15 cellular contexts compared by ENCODE assay signal in the genomic region with DNA sequence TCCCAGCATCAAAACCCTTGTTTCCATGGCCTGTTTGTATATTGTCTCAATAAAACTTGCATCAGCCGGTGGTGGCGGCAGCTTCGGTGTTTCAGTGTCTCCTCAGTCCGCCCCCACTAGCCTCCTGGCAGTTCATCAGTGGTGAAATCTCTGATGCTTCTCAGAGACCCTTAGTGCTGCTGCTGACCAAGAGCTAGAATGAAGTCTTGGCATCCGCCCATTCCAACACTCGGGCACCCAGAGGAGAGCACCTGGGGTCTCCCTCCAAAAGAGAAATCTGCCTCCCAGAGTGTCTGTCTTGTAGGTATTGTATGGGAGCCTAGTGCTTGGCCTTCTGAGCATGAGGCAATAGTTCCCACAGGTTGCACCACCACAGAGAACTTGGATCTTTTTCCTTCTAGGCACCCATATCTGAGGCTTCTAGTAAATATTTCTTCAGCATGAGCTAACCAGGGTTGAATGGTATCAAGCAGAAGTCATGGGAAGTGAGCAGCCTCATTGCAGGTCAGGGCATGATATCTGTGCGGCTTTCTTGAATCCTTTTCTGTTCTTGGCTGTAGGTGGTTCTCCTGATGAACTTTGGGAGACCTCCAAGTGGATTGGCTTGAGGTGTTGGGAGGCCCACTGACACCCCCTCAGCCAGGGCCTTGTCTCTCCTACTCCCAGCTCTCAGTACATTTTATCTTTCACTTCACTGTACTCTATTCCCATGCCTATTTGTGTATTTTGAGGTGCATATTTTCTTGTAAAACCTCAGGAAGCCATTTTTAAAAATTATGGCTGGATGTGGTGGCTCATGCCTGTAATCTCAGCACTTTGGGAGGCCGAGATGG. TPM values are rescaled to one million over a fixed set of nuclear protein-coding genes. Genes with fewer than 3 reads are reported as not detected.
DNase-seq lines count a peak whose midpoint lies in the region; ATAC-seq lines count a peak whose summit lies in the region.
"Had no signal": no experiment of that assay in that cellular context is flagged by ENCODE, and none has a peak within 500 bp of the region (broad histone marks: within the 10 kb centered on the region; RNA-seq: fewer than 3 reads in every experiment).

No MANE protein-coding gene starts in this region.

- no CpG with 5 or more reads among the region's 8 CpGs for WGBS in trophoblast cell (ENCODE audit: extremely low coverage, insufficient coverage, insufficient read length)

- peaks cover 22% of the 10 kb centered on the region for H3K4me1 ChIP-seq in CD8-positive, alpha-beta memory T cell (ENCODE audit: insufficient read depth, low read length)
- peaks cover 23 to 43% of the 10 kb centered on the region in 2 experiments for H3K4me1 ChIP-seq in trophoblast cell (ENCODE audit: control insufficient read depth in 1 of 2, insufficient read depth in 2 of 2, low read length in 2 of 2)

- H4K8ac ChIP-seq in trophoblast cell (ENCODE audit: low read depth, low read length): no peak overlapping the region

- H3K36me3 ChIP-seq in CD8-positive, alpha-beta memory T cell (ENCODE audit: insufficient read depth, low read length): peaks cover 37% of the 10 kb centered on the region
- peaks cover 15 to 26% of the 10 kb centered on the region in 2 experiments for H3K36me3 ChIP-seq in trophoblast cell (ENCODE audit: control insufficient read depth in 1 of 2, insufficient read depth in 2 of 2, low read length in 2 of 2)

- no peak overlapping the region for H2BK12ac ChIP-seq in trophoblast cell (ENCODE audit: low read length)

- H3K4me1 Mint-ChIP-seq in CD8-positive, alpha-beta memory T cell: peaks cover 12 to 30% (median 14%) of the 10 kb centered on the region in 3 donors
- peaks cover 11 to 31% (median 28%) of the 10 kb centered on the region in 4 donors for H3K4me1 Mint-ChIP-seq in naive thymus-derived CD8-positive, alpha-beta T cell

- peak overlapping the region; percentile 25 for H3K4ac ChIP-seq in trophoblast cell (ENCODE audit: low read depth, low read length)

- peak overlapping the region; percentile 57 for H4K91ac ChIP-seq in trophoblast cell (ENCODE audit: low read depth, low read length)

- peak; percentile 62 for ATAC-seq in esophagus mucosa
- ATAC-seq in naive thymus-derived CD8-positive, alpha-beta T cell: no peak

- H3K27ac ChIP-seq in CD8-positive, alpha-beta memory T cell (ENCODE audit: low read depth, low read length): peak overlapping the region; percentile 3
- no peak overlapping the region for H3K27ac ChIP-seq in trophoblast cell (ENCODE audit: low read depth, low read length)
- H3K27ac ChIP-seq: neutrophil had no signal

- no peak overlapping the region for H4K12ac ChIP-seq in trophoblast cell (ENCODE audit: low read depth, low read length)

- no peak overlapping the region for H3K14ac ChIP-seq in trophoblast cell (ENCODE audit: low read length)

- H3K4me2 ChIP-seq in trophoblast cell (ENCODE audit: low read length): no peak overlapping the region

- peak overlapping the region; percentile 24 for H2BK120ac ChIP-seq in trophoblast cell (ENCODE audit: insufficient read depth, low read length, poor library complexity)

- H2AK5ac ChIP-seq in trophoblast cell (ENCODE audit: low read length): no peak overlapping the region

- H3K27me3 Mint-ChIP-seq in CD8-positive, alpha-beta memory T cell: peaks cover 12 to 14% of the 10 kb centered on the region in 2 donors
- H3K27me3 Mint-ChIP-seq in naive thymus-derived CD8-positive, alpha-beta T cell: peaks cover 5 to 19% (median 7%) of the 10 kb centered on the region in 5 donors

- H3K9me3 ChIP-seq in CD8-positive, alpha-beta memory T cell (ENCODE audit: low read length): no peaks in the 10 kb centered on the region
- no peaks in the 10 kb centered on the region for H3K9me3 ChIP-seq in trophoblast cell (ENCODE audit: insufficient read depth, low read depth, low read length)
- H3K9me3 ChIP-seq: neutrophil had no signal

- H3K27ac Mint-ChIP-seq in CD8-positive, alpha-beta memory T cell: peak overlapping the region in 2 of 8 donors; percentile 44 to 61
- H3K27ac Mint-ChIP-seq in naive thymus-derived CD8-positive, alpha-beta T cell: peak overlapping the region in 2 of 10 donors; percentile 14 to 51
- H3K27ac Mint-ChIP-seq: activated CD4-positive, alpha-beta memory T cell treated with anti-CD3 and anti-CD28 coated beads for 36 hours had no signal

- POLR2A ChIA-PET in CD8-positive, alpha-beta memory T cell (lab: Charles Lee): no interaction called here
- POLR2A ChIA-PET in naive thymus-derived CD8-positive, alpha-beta T cell (lab: Charles Lee): no interaction called here

- no peak overlapping the region for H3K4me3 Mint-ChIP-seq in CD8-positive, alpha-beta memory T cell
- no peak overlapping the region for H3K4me3 Mint-ChIP-seq in naive thymus-derived CD8-positive, alpha-beta T cell
- H3K4me3 Mint-ChIP-seq: activated CD4-positive, alpha-beta memory T cell treated with anti-CD3 and anti-CD28 coated beads for 36 hours had no signal

- peaks cover 9 to 51% (median 12%) of the 10 kb centered on the region in 3 donors for H3K36me3 Mint-ChIP-seq in CD8-positive, alpha-beta memory T cell
- peaks cover 0 to 54% (median 7%) of the 10 kb centered on the region in 3 donors for H3K36me3 Mint-ChIP-seq in naive thymus-derived CD8-positive, alpha-beta T cell

- peaks cover 4% of the 10 kb centered on the region for H3K79me2 ChIP-seq in trophoblast cell (ENCODE audit: control insufficient read depth, insufficient read depth, low read length, poor library complexity)

- peak overlapping the region; percentile 23 for H2BK5ac ChIP-seq in trophoblast cell (ENCODE audit: low read depth, low read length, poor library complexity)

- H2AFZ ChIP-seq in trophoblast cell (ENCODE audit: insufficient read depth, low read length, poor library complexity): no peak overlapping the region

- no peak overlapping the region for H3K4me3 ChIP-seq in CD8-positive, alpha-beta memory T cell (ENCODE audit: low read length)
- no peak overlapping the region for H3K4me3 ChIP-seq in trophoblast cell (ENCODE audit: low read depth, low read length)

- H3K27me3 ChIP-seq in CD8-positive, alpha-beta memory T cell (ENCODE audit: insufficient read depth, low read length, poor library complexity, severe bottlenecking): peaks cover 10% of the 10 kb centered on the region
- no peaks in the 10 kb centered on the region for H3K27me3 ChIP-seq in trophoblast cell (ENCODE audit: insufficient read depth, low read length)

- no peak for DNase-seq in CD8-positive, alpha-beta memory T cell
- DNase-seq in OCI-M1 (lab: John Stamatoyannopoulos, UW) (peak; percentile 75), trophoblast cell (peak; percentile 89 to 95), cerebellum (ENCODE audit: low spot score) (no peak), germinal center (ENCODE audit: low spot score) (no peak), NCI-H510A (lab: John Stamatoyannopoulos, UW) (no peak)
- no peak for DNase-seq in naive thymus-derived CD8-positive, alpha-beta T cell
- DNase-seq: activated CD4-positive, alpha-beta memory T cell treated with anti-CD3 and anti-CD28 coated beads for 36 hours; kidney; NCI-H1105 treated with DMSO at 0.1 percent for 48 hours; NCI-H774; stimulated activated CD4-positive, alpha-beta T cell treated with anti-CD3 and anti-CD28 coated beads, Interleukin-4, amount 100 ng/mL, for 1 hour; SW 1271 had no signal

- H3K23ac ChIP-seq in trophoblast cell (ENCODE audit: low read length): no peak overlapping the region

- H3K79me1 ChIP-seq in trophoblast cell (ENCODE audit: low read length): peaks cover 12% of the 10 kb centered on the region

- H3K9me3 Mint-ChIP-seq in CD8-positive, alpha-beta memory T cell: no peaks in the 10 kb centered on the region
- no peaks in the 10 kb centered on the region for H3K9me3 Mint-ChIP-seq in naive thymus-derived CD8-positive, alpha-beta T cell
- H3K9me3 Mint-ChIP-seq: activated CD4-positive, alpha-beta memory T cell treated with anti-CD3 and anti-CD28 coated beads for 36 hours had no signal

- no peak overlapping the region for H3K9ac ChIP-seq in trophoblast cell (ENCODE audit: low read length)

- H3K18ac ChIP-seq in trophoblast cell (ENCODE audit: low read length): no peak overlapping the region

- CTCF ChIA-PET in CD8-positive, alpha-beta memory T cell (lab: Charles Lee): interaction anchor here (0.9 kb wide), 1 partner anchor 68 kb away, joined by 3 read pairs; no protein-coding TSS in a partner anchor

RNA-seq across cellular contexts. Expression of a gene that starts 13.2 kb away (rescaled TPM):
- total RNA-seq in CD8-positive, alpha-beta memory T cell: under 1 TPM; 0.16 to 0.33 TPM
- not detected for polyA plus RNA-seq in CD8-positive, alpha-beta memory T cell
- 1.5 TPM for total RNA-seq in esophagus mucosa
- 0.31 and 0.49 TPM in 2 replicates for polyA plus RNA-seq in trophoblast cell (2013)
- 6.4 TPM for total RNA-seq in cerebellum
- 1 to 10 TPM in 1 of 2 experiments, under 1 TPM in 1; 0.47 to 1.3 TPM for total RNA-seq in naive thymus-derived CD8-positive, alpha-beta T cell
- polyA plus RNA-seq in naive thymus-derived CD8-positive, alpha-beta T cell: under 1 TPM; 0.16 to 0.53 (median 0.32) TPM
- total RNA-seq: activated CD4-positive, alpha-beta memory T cell treated with anti-CD3 and anti-CD28 coated beads for 36 hours had no signal

RNA-seq across cellular contexts. Expression of a gene that starts 28.2 kb away (rescaled TPM):
- 10 to 100 TPM; 75.0 to 78.7 TPM for total RNA-seq in CD8-positive, alpha-beta memory T cell
- polyA plus RNA-seq in CD8-positive, alpha-beta memory T cell: 17.1 TPM
- total RNA-seq in esophagus mucosa (26.3 TPM), cerebellum (58.8 TPM)
- polyA plus RNA-seq in trophoblast cell (2013): 17.9 and 19.9 TPM in 2 replicates
- 100 to 1,000 TPM in 1 of 2 experiments, 10 to 100 TPM in 1; 92.9 to 103 TPM for total RNA-seq in naive thymus-derived CD8-positive, alpha-beta T cell
- polyA plus RNA-seq in naive thymus-derived CD8-positive, alpha-beta T cell: 10 to 100 TPM in 2 of 3 donors, 1 to 10 TPM in 1; 8.6 to 14.5 (median 12.3) TPM

RNA-seq across cellular contexts. Expression of a gene that starts 36.7 kb away (rescaled TPM):
- 10 to 100 TPM; 94.0 to 98.1 TPM for total RNA-seq in CD8-positive, alpha-beta memory T cell
- polyA plus RNA-seq in CD8-positive, alpha-beta memory T cell: 54.5 TPM
- 42.6 TPM for total RNA-seq in esophagus mucosa
- polyA plus RNA-seq in trophoblast cell (2013): 43.3 and 44.5 TPM in 2 replicates
- 64.1 TPM for total RNA-seq in cerebellum
- 10 to 100 TPM; 75.1 to 79.0 TPM for total RNA-seq in naive thymus-derived CD8-positive, alpha-beta T cell
- 10 to 100 TPM; 39.0 to 53.8 (median 40.1) TPM for polyA plus RNA-seq in naive thymus-derived CD8-positive, alpha-beta T cell

RNA-seq across cellular contexts. Expression of a gene that starts 48.0 kb away (rescaled TPM):
- total RNA-seq in CD8-positive, alpha-beta memory T cell: 10 to 100 TPM; 43.9 TPM
- 42.8 TPM for polyA plus RNA-seq in CD8-positive, alpha-beta memory T cell
- total RNA-seq in esophagus mucosa (13.3 TPM), cerebellum (14.3 TPM)
- 16.1 and 17.0 TPM in 2 replicates for polyA plus RNA-seq in trophoblast cell (2013)
- total RNA-seq in naive thymus-derived CD8-positive, alpha-beta T cell: 10 to 100 TPM; 68.5 to 70.5 TPM
- 10 to 100 TPM; 31.7 to 55.5 (median 41.1) TPM for polyA plus RNA-seq in naive thymus-derived CD8-positive, alpha-beta T cell

Comparison
In these comparisons a context has a peak if more than half of its experiments do, and no peak if none do; other contexts are left out.
1. DNase-seq: peak in OCI-M1 (single experiment) and trophoblast cell (2 of 2); none in CD8-positive, alpha-beta memory T cell (0 of 5), cerebellum (single experiment), naive thymus-derived CD8-positive, alpha-beta T cell (0 of 10), germinal center (single experiment) and NCI-H510A (single experiment).